Comparison of ENCODE assay signal across 24 cellular contexts in the genomic region with DNA sequence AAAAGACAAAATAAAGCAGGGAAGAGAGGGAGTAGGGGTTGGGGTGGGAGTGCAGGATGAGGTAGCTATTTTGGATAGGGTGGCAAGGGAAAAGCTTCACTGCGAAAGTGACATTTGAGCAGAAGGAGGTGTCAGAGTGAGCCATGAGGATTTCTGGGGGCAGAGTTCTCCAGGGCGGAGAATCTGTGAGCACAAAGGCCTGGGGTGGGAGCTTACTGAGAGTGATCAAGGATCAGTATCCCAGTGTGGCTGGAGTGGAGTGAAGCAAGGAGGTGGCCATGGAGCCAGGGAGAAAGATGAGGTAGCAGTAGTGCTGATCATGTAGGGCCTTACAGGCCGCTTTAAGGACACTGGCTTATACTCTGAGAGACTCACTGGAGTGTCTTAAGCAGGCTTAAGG.
A peak's percentile ranks its signal among the peaks of the same experiment; 100 is the strongest.
DNase-seq lines count a peak whose midpoint lies in the region; ATAC-seq, FAIRE-seq and TF ChIP-seq lines count a peak whose summit lies in the region.
"Had no signal": no experiment of that assay in that cellular context is flagged by ENCODE, and none has a peak within 500 bp of the region (broad histone marks: within the 10 kb centered on the region; RNA-seq: fewer than 3 reads in every experiment).

No MANE protein-coding gene starts in this region.

- H4K20me1 ChIP-seq in HepG2 (ENCODE audit: insufficient read depth, low read length) = no peaks in the 10 kb centered on the region
- H4K20me1 ChIP-seq: BLaER1 treated with 17β-estradiol and CSF1 and Interleukin-3, amounts not matched to agents 10 nM and 100 nM had no signal

- no peaks in the 10 kb centered on the region for H3K79me2 ChIP-seq in HepG2 (ENCODE audit: insufficient read depth, low read length)

- POLR2A ChIA-PET in HepG2 (lab: Yijun Ruan, JAX) = no interaction called here

- H3K9me3 Mint-ChIP-seq in memory B cell = peaks cover 7% of the 10 kb centered on the region
- H3K9me3 Mint-ChIP-seq: GM23338 had no signal

- no peaks in the 10 kb centered on the region for H3K4me1 Mint-ChIP-seq in memory B cell
- H3K4me1 Mint-ChIP-seq: CD8-positive, alpha-beta memory T cell; GM23338; H9 had no signal

- in situ Hi-C loops in HepG2 (cut with HindIII; ENCODE audit: extremely low pct_ligation_motif_present, low pct_unique_long_range_greater_than_20kb) = no loop called here

- no peak for TF ChIP-seq EP300 in HepG2 (IDR thresholded peaks at IDR 0.05; ENCODE audit: low read depth in 2 of 2, low read length in 2 of 2)
- no peak for TF ChIP-seq EP300 in HepG2 (CRISPR knock-in tag; IDR thresholded peaks at IDR 0.05; ENCODE audit: borderline replicate concordance)

- CTCF ChIA-PET in HepG2 (lab: Yijun Ruan, JAX; ENCODE audit: low intra/inter-chr PET ratio, low total read pairs) = no interaction called here

- no peak for DNase-seq in HepG2 (ENCODE audit: low spot score)
- DNase-seq in right lobe of liver = no peak
- DNase-seq in memory B cell (ENCODE audit: low spot score in 2 of 2) = no peak
- DNase-seq in neuronal stem cell (ENCODE audit: low spot score) = no peak
- DNase-seq in iPS-NIHi7 (ENCODE audit: extremely low spot score) = no peak
- DNase-seq: 8988T; ACHN; AML-193; BE2C; CD4-positive, alpha-beta T cell; CD8-positive, alpha-beta memory T cell; DMS53; DMS79 treated with DMSO at 0.1 percent for 48 hours; GF-D8; H9 had no signal

- no peak overlapping the region for H3K4me3 Mint-ChIP-seq in memory B cell
- H3K4me3 Mint-ChIP-seq: CD14-positive monocyte; CD4-positive, alpha-beta T cell; CD8-positive, alpha-beta memory T cell; GM23338; H9 had no signal

- H3K4me2 ChIP-seq in HepG2 (ENCODE audit: low read depth, low read length) = no peak overlapping the region
- H3K4me2 ChIP-seq in neuronal stem cell (ENCODE audit: insufficient read depth, low read length, poor library complexity, severe bottlenecking) = no peak overlapping the region
- H3K4me2 ChIP-seq: A549; BLaER1 treated with 17β-estradiol and CSF1 and Interleukin-3, amounts not matched to agents 10 nM and 100 nM; GM23338 had no signal

- ATAC-seq in HepG2 = peak; percentile 36; the same call in 2 of the 3 replicates
- ATAC-seq in right lobe of liver = no peak
- no peak for ATAC-seq in memory B cell (ENCODE audit: low read depth)
- no peak for ATAC-seq in HG03439 (IDR thresholded peaks at IDR 0.05; ENCODE audit: unreplicated experiment)
- ATAC-seq in HG03175 (IDR thresholded peaks at IDR 0.05; ENCODE audit: unreplicated experiment) = no peak
- ATAC-seq: GM23338, HCT116 had no signal

- no peak overlapping the region for H2BK120ac ChIP-seq in neuronal stem cell (ENCODE audit: low read depth, low read length)

- no peak for FAIRE-seq in HepG2 (lab: Jason Lieb, UNC)
- FAIRE-seq: A549, GM12891, GM18507 had no signal

- H3K18ac ChIP-seq in neuronal stem cell (ENCODE audit: low read length) = peak overlapping the region; percentile 72

- H3K27me3 Mint-ChIP-seq in memory B cell = no peaks in the 10 kb centered on the region
- H3K27me3 Mint-ChIP-seq: CD4-positive, alpha-beta T cell; CD8-positive, alpha-beta memory T cell had no signal

- no peak overlapping the region for H2AK5ac ChIP-seq in neuronal stem cell (ENCODE audit: low read depth, low read length)

- H3K4me1 ChIP-seq in HepG2 (ENCODE audit: insufficient read depth, low read length) (peaks cover 6% of the 10 kb centered on the region; the same call in 1 of the 2 replicates), right lobe of liver (no peaks in the 10 kb centered on the region), neuronal stem cell (ENCODE audit: control insufficient read depth in 2 of 2, insufficient read depth in 1 of 2, low read depth in 1 of 2, low read length in 2 of 2) (no peaks in the 10 kb centered on the region)
- H3K4me1 ChIP-seq: BE2C had no signal

- H4K8ac ChIP-seq in neuronal stem cell (ENCODE audit: low read depth, low read length) = no peak overlapping the region

- H3K27ac ChIP-seq in HepG2 (ENCODE audit: extremely low read length, insufficient read depth, low read length) (no peak overlapping the region), right lobe of liver (no peak overlapping the region), neuronal stem cell (replicated peaks; ENCODE audit: low read length) (no peak overlapping the region)
- H3K27ac ChIP-seq: BLaER1 treated with 17β-estradiol and CSF1 and Interleukin-3, amounts not matched to agents 10 nM and 100 nM had no signal

- intact Hi-C loops in HepG2 (cut with micrococcal nuclease; ENCODE audit: unreplicated experiment) (no loop called here), right lobe of liver (cut with DNase I) (no loop called here)

- H3K4me3 ChIP-seq in HepG2 (replicated peaks in 1 of 3; ENCODE audit: insufficient read depth in 1 of 3, low read depth in 2 of 3, low read length in 3 of 3) (no peak overlapping the region), right lobe of liver (no peak overlapping the region), neuronal stem cell (ENCODE audit: low read length in 2 of 2) (no peak overlapping the region)
- H3K4me3 ChIP-seq: A549; BLaER1 treated with 17β-estradiol and CSF1 and Interleukin-3, amounts not matched to agents 10 nM and 100 nM; GM23338 had no signal

- 94% methylated on average over 3 of the region's 3 CpGs for WGBS in HepG2 (ENCODE audit: low lambda C conversion rate)
- 98% methylated on average over 3 of the region's 3 CpGs for WGBS in right lobe of liver (ENCODE audit: insufficient coverage, low coverage, low lambda C conversion rate, missing lambda C conversion rate)
- WGBS in neuronal stem cell (ENCODE audit: extremely low coverage in 2 of 2, insufficient read length in 2 of 2, insufficient replicate concordance in 1 of 2), 2 donors = no CpG with 5 or more reads among the region's 3 CpGs

- no peak overlapping the region for H2BK15ac ChIP-seq in neuronal stem cell (ENCODE audit: low read length)

- H2BK12ac ChIP-seq in neuronal stem cell (ENCODE audit: low read length) = no peak overlapping the region

- H4K91ac ChIP-seq in neuronal stem cell (ENCODE audit: low read depth, low read length, poor library complexity) = no peak overlapping the region

- H3K23ac ChIP-seq in neuronal stem cell (ENCODE audit: low read depth, low read length, poor library complexity) = no peak overlapping the region

- peaks cover 13% of the 10 kb centered on the region for H3K36me3 Mint-ChIP-seq in memory B cell

- TF ChIP-seq POLR2A in HepG2 (IDR thresholded peaks at IDR 0.05; ENCODE audit: insufficient read depth in 1 of 2, low read depth in 2 of 2, low read length in 2 of 2) (no peak), right lobe of liver (IDR thresholded peaks at IDR 0.05) (no peak)

- H3K36me3 ChIP-seq in HepG2 (replicated peaks in 1 of 2; ENCODE audit: control insufficient read depth in 1 of 2, insufficient read depth in 2 of 2, low read length in 2 of 2) (no peaks in the 10 kb centered on the region), right lobe of liver (no peaks in the 10 kb centered on the region), neuronal stem cell (replicated peaks in 1 of 2; ENCODE audit: control insufficient read depth in 2 of 2, insufficient read depth in 2 of 2, low read length in 2 of 2) (no peaks in the 10 kb centered on the region)
- H3K36me3 ChIP-seq: BE2C had no signal

- no peak overlapping the region for H3K9ac ChIP-seq in HepG2 (ENCODE audit: insufficient read depth, low read depth, low read length)
- no peak overlapping the region for H3K9ac ChIP-seq in neuronal stem cell (ENCODE audit: low read depth, low read length, poor library complexity)
- H3K9ac ChIP-seq: BLaER1 treated with 17β-estradiol and CSF1 and Interleukin-3, amounts not matched to agents 10 nM and 100 nM had no signal

- BruUV-seq in HepG2 (replicated peaks; lab: Mats Ljungman, UMichigan) = no TSS peak

- H2AFZ ChIP-seq in HepG2 (ENCODE audit: low read length) (no peak overlapping the region), neuronal stem cell (ENCODE audit: low read length) (no peak overlapping the region)
- H2AFZ ChIP-seq: GM23338 had no signal

- peaks cover 6% of the 10 kb centered on the region; the same call in 1 of the 2 replicates for H3K9me3 ChIP-seq in HepG2 (ENCODE audit: low read length)
- H3K9me3 ChIP-seq in right lobe of liver = peaks cover 0 to under 1% (median 0%) of the 10 kb centered on the region in 4 donors
- peaks cover 0 to 18% of the 10 kb centered on the region in 2 donors for H3K9me3 ChIP-seq in neuronal stem cell (replicated peaks in 1 of 2; ENCODE audit: control insufficient read depth in 2 of 2, insufficient read depth in 1 of 2, low read depth in 1 of 2, low read length in 2 of 2)
- H3K9me3 ChIP-seq: BE2C had no signal

- H2BK5ac ChIP-seq in neuronal stem cell (ENCODE audit: low read length) = no peak overlapping the region

- TF ChIP-seq CTCF in HepG2 (CRISPR knock-in tag; IDR thresholded peaks at IDR 0.05) (no peak), right lobe of liver (IDR thresholded peaks at IDR 0.05) (no peak)

- H3K27ac Mint-ChIP-seq in memory B cell = peak overlapping the region; percentile 62
- H3K27ac Mint-ChIP-seq: CD4-positive, alpha-beta T cell; GM23338; H9 had no signal

- no peaks in the 10 kb centered on the region for H3K79me1 ChIP-seq in neuronal stem cell (ENCODE audit: low read depth, low read length)

- TF ChIP-seq RAD21 in HepG2 (CRISPR knock-in tag; IDR thresholded peaks at IDR 0.05) = no peak

- peak overlapping the region; percentile 75 for H3K14ac ChIP-seq in neuronal stem cell (ENCODE audit: low read length)

- no peak overlapping the region for H3K4ac ChIP-seq in neuronal stem cell (ENCODE audit: low read length)

- no peaks in the 10 kb centered on the region for H3K27me3 ChIP-seq in HepG2 (ENCODE audit: control insufficient read depth in 1 of 2, insufficient read depth in 2 of 2, low read length in 2 of 2)
- H3K27me3 ChIP-seq in right lobe of liver = no peaks in the 10 kb centered on the region
- H3K27me3 ChIP-seq in neuronal stem cell (ENCODE audit: control insufficient read depth in 3 of 3, insufficient read depth in 3 of 3, low read depth in 1 of 3, low read length in 3 of 3) = no peaks in the 10 kb centered on the region
- H3K27me3 ChIP-seq: BE2C; BLaER1 treated with 17β-estradiol and CSF1 and Interleukin-3, amounts not matched to agents 10 nM and 100 nM had no signal

TF ChIP-seq in HepG2, 621 proteins besides CTCF, POLR2A, EP300 and RAD21 (continues in another document):
- no peak for TF ChIP-seq ZNF607 (CRISPR knock-in tag; IDR thresholded peaks at IDR 0.05; ENCODE audit: borderline replicate concordance)
- TF ChIP-seq ZNF333 (CRISPR knock-in tag; IDR thresholded peaks at IDR 0.05; ENCODE audit: borderline replicate concordance) = no peak
- TF ChIP-seq CBX1 (IDR thresholded peaks at IDR 0.05; ENCODE audit: low read depth) = no peak
- no peak for TF ChIP-seq FOXA1 (IDR thresholded peaks at IDR 0.05)
- TF ChIP-seq FOXA1 (CRISPR knock-in tag; IDR thresholded peaks at IDR 0.05) = no peak
- TF ChIP-seq ZNF326 (CRISPR knock-in tag; IDR thresholded peaks at IDR 0.05; ENCODE audit: borderline replicate concordance) = no peak
- TF ChIP-seq ZNF550 (CRISPR knock-in tag; IDR thresholded peaks at IDR 0.05; ENCODE audit: borderline replicate concordance) = no peak
